ENCODE assay signal across 1 cellular context in genomic region chr1:167721617-167722151, GRCh38.
A peak's percentile ranks its signal among the peaks of the same experiment; 100 is the strongest.
TF ChIP-seq lines count a peak whose summit lies in the region.

Gene MPZL1, plus strand, starts transcription at chr1:167721982. Its CDS starts 170 bp downstream, at chr1:167722152.

TF ChIP-seq in HepG2, 621 proteins besides CTCF, POLR2A, EP300 and RAD21 (continued from another document and continues in another):
- TF ChIP-seq ZNF772 (CRISPR knock-in tag; IDR thresholded peaks at IDR 0.05) (peak; percentile 65; the same call in 1 of the 2 replicates), REXO4 (CRISPR knock-in tag; IDR thresholded peaks at IDR 0.05; ENCODE audit: borderline replicate concordance) (0 out of 2 replicates have a peak, but pooled peaks have one; percentile 35), ZNF567 (CRISPR knock-in tag; IDR thresholded peaks at IDR 0.05; ENCODE audit: borderline replicate concordance) (no peak), ZMYM2 (CRISPR knock-in tag; IDR thresholded peaks at IDR 0.05) (0 out of 2 replicates have a peak, but pooled peaks have one; percentile 22), NFYB (CRISPR knock-in tag; IDR thresholded peaks at IDR 0.05) (peak; percentile 96), MED8 (CRISPR knock-in tag; IDR thresholded peaks at IDR 0.05; ENCODE audit: insufficient replicate concordance) (peak; percentile 42), ZNF687 (CRISPR knock-in tag; IDR thresholded peaks at IDR 0.05) (peak; percentile 78; the same call in 1 of the 2 replicates), ZNF451 (CRISPR knock-in tag; IDR thresholded peaks at IDR 0.05) (0 out of 2 replicates have a peak, but pooled peaks have one; percentile 81), MXD1 (CRISPR knock-in tag; IDR thresholded peaks at IDR 0.05) (peak; percentile 22; the same call in 1 of the 2 replicates), ZNF788 (CRISPR knock-in tag; IDR thresholded peaks at IDR 0.05; ENCODE audit: borderline replicate concordance) (no peak), ZNF563 (CRISPR knock-in tag; IDR thresholded peaks at IDR 0.05) (no peak), ZNF616 (CRISPR knock-in tag; IDR thresholded peaks at IDR 0.05; ENCODE audit: low read depth) (peak; percentile 37; the same call in 1 of the 2 replicates), ZNF883 (CRISPR knock-in tag; IDR thresholded peaks at IDR 0.05; ENCODE audit: not compliant biosample characterization) (peak; percentile 8), UBTF (CRISPR knock-in tag; IDR thresholded peaks at IDR 0.05) (peak; percentile 83), ZNF547 (CRISPR knock-in tag; IDR thresholded peaks at IDR 0.05) (peak; percentile 37; the same call in 1 of the 2 replicates), RBFOX2 (IDR thresholded peaks at IDR 0.05; ENCODE audit: low read depth, low read length) (peak; percentile 84), WIZ (CRISPR knock-in tag; IDR thresholded peaks at IDR 0.05) (0 out of 2 replicates have a peak, but pooled peaks have one; percentile 35), ZNF34 (CRISPR knock-in tag; IDR thresholded peaks at IDR 0.05; ENCODE audit: borderline replicate concordance) (0 out of 2 replicates have a peak, but pooled peaks have one; percentile 25), BRD4 (CRISPR knock-in tag; IDR thresholded peaks at IDR 0.05) (peak; percentile 81; the same call in 1 of the 2 replicates), NCOA5 (CRISPR knock-in tag; IDR thresholded peaks at IDR 0.05) (no peak), SP5 (CRISPR knock-in tag; IDR thresholded peaks at IDR 0.05; ENCODE audit: borderline replicate concordance, low read depth) (peak; percentile 36; the same call in 1 of the 2 replicates), MIER3 (CRISPR knock-in tag; IDR thresholded peaks at IDR 0.05; ENCODE audit: borderline replicate concordance) (0 out of 2 replicates have a peak, but pooled peaks have one; percentile 41), ZFY (CRISPR knock-in tag; IDR thresholded peaks at IDR 0.05) (peak; percentile 75), ZNF33B (CRISPR knock-in tag; IDR thresholded peaks at IDR 0.05) (peak; percentile 37; the same call in 1 of the 2 replicates), CBX1 (IDR thresholded peaks at IDR 0.05; ENCODE audit: low read depth) (no peak), FOXC1 (CRISPR knock-in tag; IDR thresholded peaks at IDR 0.05; ENCODE audit: borderline replicate concordance) (peak; percentile 78; the same call in 1 of the 2 replicates), RBM39 (IDR thresholded peaks at IDR 0.05; ENCODE audit: low read depth, low read length, poor library complexity, severe bottlenecking) (peak; percentile 71), HOXA5 (CRISPR knock-in tag; IDR thresholded peaks at IDR 0.05) (no peak), ZNF569 (CRISPR knock-in tag; IDR thresholded peaks at IDR 0.05; ENCODE audit: borderline replicate concordance) (no peak), SPEN (CRISPR knock-in tag; IDR thresholded peaks at IDR 0.05; ENCODE audit: low read depth) (peak; percentile 56; the same call in 1 of the 2 replicates), RXRB (CRISPR knock-in tag; IDR thresholded peaks at IDR 0.05; ENCODE audit: borderline replicate concordance) (peak; percentile 29; the same call in 1 of the 2 replicates), ZC3H13 (CRISPR knock-in tag; IDR thresholded peaks at IDR 0.05) (peak; percentile 62; the same call in 1 of the 2 replicates), PBX2 (CRISPR knock-in tag; IDR thresholded peaks at IDR 0.05) (peak; percentile 97), ARNT2 (CRISPR knock-in tag; IDR thresholded peaks at IDR 0.05; ENCODE audit: low read depth) (0 out of 2 replicates have a peak, but pooled peaks have one; percentile 51), LCORL (IDR thresholded peaks at IDR 0.05) (no peak), LCORL (CRISPR knock-in tag; IDR thresholded peaks at IDR 0.05) (0 out of 2 replicates have a peak, but pooled peaks have one; percentile 32), BORCS8-MEF2B (CRISPR knock-in tag; IDR thresholded peaks at IDR 0.05) (no peak; the same call in 1 of the 2 replicates), ZBTB7A (CRISPR knock-in tag; IDR thresholded peaks at IDR 0.05) (no peak)
- TF ChIP-seq, protein P1, sequence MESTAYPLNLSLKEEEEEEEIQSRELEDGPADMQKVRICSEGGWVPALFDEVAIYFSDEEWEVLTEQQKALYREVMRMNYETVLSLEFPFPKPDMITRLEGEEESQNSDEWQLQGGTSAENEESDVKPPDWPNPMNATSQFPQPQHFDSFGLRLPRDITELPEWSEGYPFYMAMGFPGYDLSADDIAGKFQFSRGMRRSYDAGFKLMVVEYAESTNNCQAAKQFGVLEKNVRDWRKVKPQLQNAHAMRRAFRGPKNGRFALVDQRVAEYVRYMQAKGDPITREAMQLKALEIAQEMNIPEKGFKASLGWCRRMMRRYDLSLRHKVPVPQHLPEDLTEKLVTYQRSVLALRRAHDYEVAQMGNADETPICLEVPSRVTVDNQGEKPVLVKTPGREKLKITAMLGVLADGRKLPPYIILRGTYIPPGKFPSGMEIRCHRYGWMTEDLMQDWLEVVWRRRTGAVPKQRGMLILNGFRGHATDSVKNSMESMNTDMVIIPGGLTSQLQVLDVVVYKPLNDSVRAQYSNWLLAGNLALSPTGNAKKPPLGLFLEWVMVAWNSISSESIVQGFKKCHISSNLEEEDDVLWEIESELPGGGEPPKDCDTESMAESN (CRISPR knock-in tag; conservative IDR thresholded peaks at IDR 0.05) = 0 out of 2 replicates have a peak, but pooled peaks have one; percentile 72
- TF ChIP-seq, protein P2, sequence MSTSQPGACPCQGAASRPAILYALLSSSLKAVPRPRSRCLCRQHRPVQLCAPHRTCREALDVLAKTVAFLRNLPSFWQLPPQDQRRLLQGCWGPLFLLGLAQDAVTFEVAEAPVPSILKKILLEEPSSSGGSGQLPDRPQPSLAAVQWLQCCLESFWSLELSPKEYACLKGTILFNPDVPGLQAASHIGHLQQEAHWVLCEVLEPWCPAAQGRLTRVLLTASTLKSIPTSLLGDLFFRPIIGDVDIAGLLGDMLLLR (CRISPR knock-in tag; IDR thresholded peaks at IDR 0.05) = no peak; the same call in 1 of the 2 replicates
- TF ChIP-seq, protein P3, sequence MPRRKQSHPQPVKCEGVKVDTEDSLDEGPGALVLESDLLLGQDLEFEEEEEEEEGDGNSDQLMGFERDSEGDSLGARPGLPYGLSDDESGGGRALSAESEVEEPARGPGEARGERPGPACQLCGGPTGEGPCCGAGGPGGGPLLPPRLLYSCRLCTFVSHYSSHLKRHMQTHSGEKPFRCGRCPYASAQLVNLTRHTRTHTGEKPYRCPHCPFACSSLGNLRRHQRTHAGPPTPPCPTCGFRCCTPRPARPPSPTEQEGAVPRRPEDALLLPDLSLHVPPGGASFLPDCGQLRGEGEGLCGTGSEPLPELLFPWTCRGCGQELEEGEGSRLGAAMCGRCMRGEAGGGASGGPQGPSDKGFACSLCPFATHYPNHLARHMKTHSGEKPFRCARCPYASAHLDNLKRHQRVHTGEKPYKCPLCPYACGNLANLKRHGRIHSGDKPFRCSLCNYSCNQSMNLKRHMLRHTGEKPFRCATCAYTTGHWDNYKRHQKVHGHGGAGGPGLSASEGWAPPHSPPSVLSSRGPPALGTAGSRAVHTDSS (CRISPR knock-in tag; conservative IDR thresholded peaks at IDR 0.05) = no peak
